ENCODE assay signal across 29 cellular contexts in the genomic region with DNA sequence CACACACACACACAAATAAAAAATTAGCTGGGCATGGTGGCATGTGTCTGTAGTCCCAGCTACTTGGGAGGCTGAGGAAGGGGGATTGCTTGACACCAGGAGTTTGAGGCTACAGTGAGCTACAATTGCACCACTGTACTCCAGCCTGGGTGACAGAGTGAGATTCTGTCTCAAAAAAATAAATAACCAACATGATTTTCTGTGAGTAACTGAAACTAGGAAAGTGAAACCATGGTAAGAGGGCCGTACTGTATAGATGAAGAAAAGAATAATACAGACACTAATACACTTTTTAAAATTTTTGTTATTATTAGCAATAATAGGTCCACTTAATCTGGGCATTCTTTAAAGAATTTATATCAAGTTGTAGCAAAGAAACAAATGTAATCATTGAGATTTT.
"Had no signal": no experiment of that assay in that cellular context is flagged by ENCODE, and none has a peak within 500 bp of the region (broad histone marks: within the 10 kb centered on the region; RNA-seq: fewer than 3 reads in every experiment).

No MANE protein-coding gene starts in this region.

- H2AFZ ChIP-seq: neural progenitor cell had no signal

- H3K9ac ChIP-seq: neural progenitor cell had no signal

- H3K27me3 Mint-ChIP-seq: naive B cell; stimulated activated naive B cell treated with anti-CD40 and anti-IgM and Interleukin-4, amounts not matched to agents 10 μg/mL and 1 μg/mL and 100 μg/mL, for 72 hours; stimulated activated naive CD8-positive, alpha-beta T cell treated with anti-CD3 and anti-CD28 coated beads, Interleukin-15, Interleukin-2, amounts not matched to agents 100 ng/mL and 50 ng/mL, for 24 hours had no signal

- H3K36me3 Mint-ChIP-seq: naive B cell; natural killer cell; neural progenitor cell; stimulated activated naive B cell treated with anti-CD40 and anti-IgM and Interleukin-4, amounts not matched to agents 10 μg/mL and 1 μg/mL and 100 μg/mL, for 72 hours had no signal

- H3K9me3 ChIP-seq: left ventricle myocardium inferior, neutrophil, ovary, prostate gland, suprapubic skin, thoracic aorta, tibial artery, uterus had no signal

- H3K27ac Mint-ChIP-seq: mesothelial cell of epicardium; naive B cell; natural killer cell; nephron progenitor cell; neural progenitor cell; stimulated activated naive B cell treated with anti-CD40 and anti-IgM and Interleukin-4, amounts not matched to agents 10 μg/mL and 1 μg/mL and 100 μg/mL, for 72 hours; stimulated activated naive CD8-positive, alpha-beta T cell treated with anti-CD3 and anti-CD28 coated beads, Interleukin-15, Interleukin-2, amounts not matched to agents 100 ng/mL and 50 ng/mL, for 24 hours had no signal

- ATAC-seq: natural killer cell; right cardiac atrium; sciatic nerve; stimulated activated naive B cell treated with anti-CD40 and anti-IgM and Interleukin-4, amounts not matched to agents 10 μg/mL and 1 μg/mL and 100 μg/mL, for 72 hours had no signal

- H3K4me3 ChIP-seq: left ventricle myocardium inferior, lung, neural progenitor cell, ovary, prostate gland, skin epidermis, suprapubic skin, thoracic aorta, tibial artery, uterus had no signal

- H3K4me1 ChIP-seq: left ventricle myocardium inferior, neural progenitor cell, prostate gland, suprapubic skin, tibial artery, uterus had no signal

- H3K27me3 ChIP-seq: neural progenitor cell, neutrophil, ovary, suprapubic skin, tibial artery, uterus had no signal

- DNase-seq: islet precursor cell; left ventricle myocardium inferior; mesendoderm; naive B cell; natural killer cell; nephron progenitor cell; occipital lobe; ovary; posterior cingulate gyrus; retina; right cardiac atrium; stimulated activated CD4-positive, alpha-beta T cell treated with anti-CD3 and anti-CD28 coated beads, Interleukin-12 subunit alpha, Interleukin-12 subunit beta, amount 100 ng/mL, for 4 hours; stimulated activated CD4-positive, alpha-beta T cell treated with anti-CD3 and anti-CD28 coated beads, Interleukin-15, amount 100 ng/mL, for 24 hours; stimulated activated CD4-positive, alpha-beta T cell treated with anti-CD3 and anti-CD28 coated beads, Interleukin-2, amount 100 ng/mL, for 24 hours; stimulated activated CD4-positive, alpha-beta T cell treated with anti-CD3 and anti-CD28 coated beads, Interleukin-4, amount 100 ng/mL, for 1 hour; stimulated activated naive B cell treated with anti-CD40 and anti-IgM and Interleukin-4, amounts not matched to agents 10 μg/mL and 1 μg/mL and 100 μg/mL, for 72 hours; tibial artery; trophoblast cell; uterus had no signal

- H3K4me1 Mint-ChIP-seq: mesothelial cell of epicardium; naive B cell; natural killer cell; nephron progenitor cell; neural progenitor cell; stimulated activated naive B cell treated with anti-CD40 and anti-IgM and Interleukin-4, amounts not matched to agents 10 μg/mL and 1 μg/mL and 100 μg/mL, for 72 hours had no signal

- H3K9me3 Mint-ChIP-seq: nephron progenitor cell, neural progenitor cell had no signal

- H3K4me2 ChIP-seq: neural progenitor cell had no signal

- H3K36me3 ChIP-seq: left ventricle myocardium inferior, neural progenitor cell, neutrophil, ovary, prostate gland, suprapubic skin, thoracic aorta, tibial artery, uterus had no signal

- H3K27ac ChIP-seq: left ventricle myocardium inferior, neural progenitor cell, neutrophil, ovary, prostate gland, skin epidermis, suprapubic skin, thoracic aorta, tibial artery, uterus had no signal

- H3K4me3 Mint-ChIP-seq: mesothelial cell of epicardium; naive B cell; natural killer cell; nephron progenitor cell; neural progenitor cell; stimulated activated naive B cell treated with anti-CD40 and anti-IgM and Interleukin-4, amounts not matched to agents 10 μg/mL and 1 μg/mL and 100 μg/mL, for 72 hours; stimulated activated naive CD8-positive, alpha-beta T cell treated with anti-CD3 and anti-CD28 coated beads, Interleukin-15, Interleukin-2, amounts not matched to agents 100 ng/mL and 50 ng/mL, for 24 hours had no signal
